ENCODE assay signal across 8 cellular contexts in genomic region chr6:5030596-5031136, GRCh38. TPM values are rescaled to one million over a fixed set of nuclear protein-coding genes. Genes with fewer than 3 reads are reported as not detected.
DNase-seq lines count a peak whose midpoint lies in the region; ATAC-seq and TF ChIP-seq lines count a peak whose summit lies in the region.

No MANE protein-coding gene starts in this region.

- H3K36me3 Mint-ChIP-seq in CD4-positive, alpha-beta memory T cell = no peaks in the 10 kb centered on the region
- H3K36me3 Mint-ChIP-seq in activated CD8-positive, alpha-beta T cell treated with anti-CD3 and anti-CD28 coated beads for 36 hours (ENCODE audit: low read depth) = peaks cover 2% of the 10 kb centered on the region
- H3K36me3 Mint-ChIP-seq in effector memory CD8-positive, alpha-beta T cell (ENCODE audit: insufficient read depth) = no peaks in the 10 kb centered on the region

- peak; percentile 58 for TF ChIP-seq CTCF in activated CD8-positive, alpha-beta T cell treated with anti-CD3 and anti-CD28 coated beads for 36 hours (IDR thresholded peaks at IDR 0.05)

- H3K9me3 Mint-ChIP-seq in CD4-positive, alpha-beta memory T cell = peaks cover 0 to 2% (median 0%) of the 10 kb centered on the region in 8 donors
- H3K9me3 Mint-ChIP-seq in activated CD8-positive, alpha-beta T cell treated with anti-CD3 and anti-CD28 coated beads for 36 hours = peaks cover 2% of the 10 kb centered on the region
- H3K9me3 Mint-ChIP-seq in effector memory CD8-positive, alpha-beta T cell = no peaks in the 10 kb centered on the region

- no peak overlapping the region for H3K27ac ChIP-seq in CD4-positive, alpha-beta memory T cell (ENCODE audit: low read depth, low read length)

- POLR2A ChIA-PET in CD4-positive, alpha-beta memory T cell (lab: Charles Lee; ENCODE audit: partially characterized antibody) = interaction anchor here (1.0 kb wide), 1 partner anchor 27 kb away, joined by 3 read pairs; the partner anchor contains the start of gene RPP40
- POLR2A ChIA-PET in activated CD8-positive, alpha-beta T cell treated with anti-CD3 and anti-CD28 coated beads for 36 hours (lab: Charles Lee) = interaction anchor here (0.7 kb wide), 1 partner anchor 23 kb away, joined by 3 read pairs; no protein-coding TSS in a partner anchor

- H3K4me1 ChIP-seq in CD4-positive, alpha-beta memory T cell (ENCODE audit: insufficient read depth, low read length) = no peaks in the 10 kb centered on the region

- CTCF ChIA-PET in CD4-positive, alpha-beta memory T cell (lab: Charles Lee; ENCODE audit: partially characterized antibody) = interaction anchor here (1.0 to 2.4 kb wide), 4 partner anchors 9 to 16 kb away, joined by 6 to 13 read pairs (median 8); no protein-coding TSS in a partner anchor
- CTCF ChIA-PET in activated CD8-positive, alpha-beta T cell treated with anti-CD3 and anti-CD28 coated beads for 36 hours (lab: Charles Lee) = interaction anchor here (0.6 to 2.1 kb wide), 15 partner anchors 8 to 1013 kb away, joined by 3 to 13 read pairs (median 4); partner anchors contain the start of gene RPP40

- no peaks in the 10 kb centered on the region for H3K36me3 ChIP-seq in CD4-positive, alpha-beta memory T cell (ENCODE audit: insufficient read depth, low read length)

- no peaks in the 10 kb centered on the region for H3K27me3 ChIP-seq in CD4-positive, alpha-beta memory T cell (ENCODE audit: insufficient read depth, low read length)

- intact Hi-C loops in CD4-positive, alpha-beta memory T cell (cut with micrococcal nuclease) = no loop called here
- intact Hi-C loops in activated CD8-positive, alpha-beta T cell treated with anti-CD3 and anti-CD28 coated beads for 36 hours (cut with micrococcal nuclease) = no loop called here

- H3K27me3 Mint-ChIP-seq in CD4-positive, alpha-beta memory T cell = peaks cover 3 to 4% of the 10 kb centered on the region in 2 donors
- no peaks in the 10 kb centered on the region for H3K27me3 Mint-ChIP-seq in activated CD8-positive, alpha-beta T cell treated with anti-CD3 and anti-CD28 coated beads for 36 hours
- peaks cover 7 to 8% of the 10 kb centered on the region in 2 donors for H3K27me3 Mint-ChIP-seq in effector memory CD8-positive, alpha-beta T cell

- ATAC-seq in GM19397 (IDR thresholded peaks at IDR 0.05; ENCODE audit: unreplicated experiment) (peak; percentile 77), HG03558 (IDR thresholded peaks at IDR 0.05; ENCODE audit: extremely low read depth, unreplicated experiment) (peak; percentile 68)
- peak; percentile 99 for ATAC-seq in activated CD8-positive, alpha-beta T cell treated with anti-CD3 and anti-CD28 coated beads for 36 hours
- peak; percentile 91 for ATAC-seq in effector memory CD8-positive, alpha-beta T cell (replicated peaks)

- no peaks in the 10 kb centered on the region for H3K9me3 ChIP-seq in CD4-positive, alpha-beta memory T cell (ENCODE audit: control insufficient read depth in 1 of 2, low read length in 2 of 2)

- H3K4me1 Mint-ChIP-seq in CD4-positive, alpha-beta memory T cell = peaks cover 3 to 10% (median 8%) of the 10 kb centered on the region in 4 donors
- H3K4me1 Mint-ChIP-seq in activated CD8-positive, alpha-beta T cell treated with anti-CD3 and anti-CD28 coated beads for 36 hours (ENCODE audit: low read depth) = peaks cover 12% of the 10 kb centered on the region
- H3K4me1 Mint-ChIP-seq in effector memory CD8-positive, alpha-beta T cell (ENCODE audit: low read depth in 2 of 2) = peaks cover 10 to 11% of the 10 kb centered on the region in 2 donors

- H3K27ac Mint-ChIP-seq in CD4-positive, alpha-beta memory T cell = no peak overlapping the region
- H3K27ac Mint-ChIP-seq in activated CD8-positive, alpha-beta T cell treated with anti-CD3 and anti-CD28 coated beads for 36 hours = peak overlapping the region; percentile 78
- no peak overlapping the region for H3K27ac Mint-ChIP-seq in effector memory CD8-positive, alpha-beta T cell

- peak; percentile 43 to 64 (median 54) for DNase-seq in CD4-positive, alpha-beta memory T cell
- peak; percentile 74 for DNase-seq in NCI-H774 (lab: John Stamatoyannopoulos, UW)
- DNase-seq in activated CD8-positive, alpha-beta T cell treated with anti-CD3 and anti-CD28 coated beads for 36 hours = peak; percentile 92
- peak; percentile 65 to 67 (median 65) for DNase-seq in effector memory CD8-positive, alpha-beta T cell
- peak; percentile 76 for DNase-seq in mucosa of gallbladder (ENCODE audit: low spot score)
- DNase-seq in stimulated activated CD8-positive, alpha-beta memory T cell treated with anti-CD3 and anti-CD28 coated beads, Interleukin-7, amount 100 ng/mL, for 48 hours (ENCODE audit: extremely low read depth in 1 of 2, low read depth in 1 of 2) = peak; percentile 60 to 79

- H3K4me3 Mint-ChIP-seq in CD4-positive, alpha-beta memory T cell = no peak overlapping the region
- H3K4me3 Mint-ChIP-seq in activated CD8-positive, alpha-beta T cell treated with anti-CD3 and anti-CD28 coated beads for 36 hours = no peak overlapping the region
- H3K4me3 Mint-ChIP-seq in effector memory CD8-positive, alpha-beta T cell = no peak overlapping the region

- no peak overlapping the region for H3K4me3 ChIP-seq in CD4-positive, alpha-beta memory T cell (ENCODE audit: low read length in 2 of 2)

RNA-seq across cellular contexts. Expression of gene RPP40, which starts 26.8 kb away (rescaled TPM):
- 1 to 10 TPM; 5.5 to 6.3 TPM for total RNA-seq in CD4-positive, alpha-beta memory T cell
- 10 to 100 TPM; 13.4 to 16.3 TPM for polyA plus RNA-seq in CD4-positive, alpha-beta memory T cell
- 10 to 100 TPM in 1 of 2 experiments, 1 to 10 TPM in 1; 9.5 to 11.1 TPM for total RNA-seq in activated CD8-positive, alpha-beta T cell treated with anti-CD3 and anti-CD28 coated beads for 36 hours
- total RNA-seq in mucosa of gallbladder = 3.2 TPM

RNA-seq across cellular contexts. Expression of gene PPP1R3G, which starts 54.5 kb away (rescaled TPM):
- not detected for total RNA-seq in CD4-positive, alpha-beta memory T cell
- not detected for polyA plus RNA-seq in CD4-positive, alpha-beta memory T cell
- under 1 TPM; 0.14 to 0.16 TPM for total RNA-seq in activated CD8-positive, alpha-beta T cell treated with anti-CD3 and anti-CD28 coated beads for 36 hours
- 2.8 TPM for total RNA-seq in mucosa of gallbladder
